Comparison of ENCODE assay signal across 22 cellular contexts in genomic region chr1:25994402-25994801, GRCh38. TPM values are rescaled to one million over a fixed set of nuclear protein-coding genes. Genes with fewer than 3 reads are reported as not detected.
DNase-seq lines count a peak whose midpoint lies in the region; ATAC-seq and TF ChIP-seq lines count a peak whose summit lies in the region.
"Had no signal": no experiment of that assay in that cellular context is flagged by ENCODE, and none has a peak within 500 bp of the region (broad histone marks: within the 10 kb centered on the region; RNA-seq: fewer than 3 reads in every experiment).

No MANE protein-coding gene starts in this region.

- whole genome bisulfite sequencing in thymus: 96% methylated on average over 2 of the region's 2 CpGs

- H3K27ac ChIP-seq in DND-41 (ENCODE audit: low read length): peak overlapping the region; percentile 98
- peak overlapping the region; percentile 89 for H3K27ac ChIP-seq in thymus (ENCODE audit: low read depth)
- H3K27ac ChIP-seq: SJSA1 had no signal

- peaks cover 68% of the 10 kb centered on the region for H3K79me2 ChIP-seq in DND-41 (ENCODE audit: insufficient read depth, low read length)

- H3K27me3 ChIP-seq in DND-41 (ENCODE audit: insufficient read depth, low read length, poor library complexity): no peaks in the 10 kb centered on the region
- H3K27me3 ChIP-seq in thymus (ENCODE audit: control insufficient read depth, insufficient read depth): no peaks in the 10 kb centered on the region
- H3K27me3 ChIP-seq: BLaER1, SJSA1 had no signal

- peaks cover 63% of the 10 kb centered on the region for H3K4me1 Mint-ChIP-seq in activated naive CD8-positive, alpha-beta T cell (ENCODE audit: low read depth)
- H3K4me1 Mint-ChIP-seq in activated naive CD8-positive, alpha-beta T cell treated with anti-CD3 and anti-CD28 coated beads for 36 hours: peaks cover 49% of the 10 kb centered on the region
- H3K4me1 Mint-ChIP-seq in immature natural killer cell: peaks cover 73 to 87% of the 10 kb centered on the region in 2 donors

- H3K4me3 ChIP-seq in DND-41 (ENCODE audit: low read depth in 1 of 2, low read length in 2 of 2): peak overlapping the region in 1 of 2 experiments; percentile 46; a peak in 2 of 4 replicates
- H3K4me3 ChIP-seq in thymus (ENCODE audit: low read length): peak overlapping the region; percentile 24
- H3K4me3 ChIP-seq: BLaER1, SJSA1 had no signal

- peak overlapping the region; percentile 62 for H3K27ac Mint-ChIP-seq in activated naive CD8-positive, alpha-beta T cell
- no peak overlapping the region for H3K27ac Mint-ChIP-seq in activated naive CD8-positive, alpha-beta T cell treated with anti-CD3 and anti-CD28 coated beads for 36 hours
- peak overlapping the region; percentile 21 to 99 (median 89) for H3K27ac Mint-ChIP-seq in immature natural killer cell

- no peaks in the 10 kb centered on the region for H4K20me1 ChIP-seq in DND-41 (ENCODE audit: insufficient read depth, low read length)
- H4K20me1 ChIP-seq: BLaER1 had no signal

- H3K9me3 Mint-ChIP-seq in activated naive CD8-positive, alpha-beta T cell (ENCODE audit: low read depth): no peaks in the 10 kb centered on the region
- no peaks in the 10 kb centered on the region for H3K9me3 Mint-ChIP-seq in activated naive CD8-positive, alpha-beta T cell treated with anti-CD3 and anti-CD28 coated beads for 36 hours
- no peaks in the 10 kb centered on the region for H3K9me3 Mint-ChIP-seq in immature natural killer cell
- H3K9me3 Mint-ChIP-seq: CD8-positive, alpha-beta T cell had no signal

- ATAC-seq in DND-41 (ENCODE audit: insufficient read depth, low read depth): no peak
- ATAC-seq: CD8-positive, alpha-beta T cell had no signal

- DNase-seq in activated naive CD8-positive, alpha-beta T cell treated with anti-CD3 and anti-CD28 coated beads for 36 hours: no peak
- DNase-seq in DND-41 (no peak), immature natural killer cell (no peak), cerebellar cortex (ENCODE audit: low spot score) (no peak), COLO668 (lab: John Stamatoyannopoulos, UW; ENCODE audit: unreplicated experiment) (no peak)
- DNase-seq: CD8-positive, alpha-beta T cell; DMS 273 treated with DMSO at 0.1 percent for 48 hours; DMS79; Kasumi-1; NCI-H1092 treated with DMSO at 0.1 percent for 48 hours; NCI-H1436; NCI-H187 treated with DMSO at 0.1 percent for 48 hours; NCI-H524; NCI-H774; Right ventricle myocardium superior; RPMI8226 had no signal

- peaks cover 2% of the 10 kb centered on the region for H3K36me3 Mint-ChIP-seq in activated naive CD8-positive, alpha-beta T cell
- H3K36me3 Mint-ChIP-seq in activated naive CD8-positive, alpha-beta T cell treated with anti-CD3 and anti-CD28 coated beads for 36 hours: peaks cover 4% of the 10 kb centered on the region
- peaks cover 3 to 7% (median 4%) of the 10 kb centered on the region in 3 donors for H3K36me3 Mint-ChIP-seq in immature natural killer cell

- H3K36me3 ChIP-seq in DND-41 (ENCODE audit: insufficient read depth, low read length) (peaks cover 2% of the 10 kb centered on the region; the same call in 1 of the 2 replicates), thymus (ENCODE audit: control insufficient read depth, insufficient read depth) (peaks cover under 1% of the 10 kb centered on the region)
- H3K36me3 ChIP-seq: BLaER1, SJSA1 had no signal

- H3K4me3 Mint-ChIP-seq in activated naive CD8-positive, alpha-beta T cell: no peak overlapping the region
- H3K4me3 Mint-ChIP-seq in activated naive CD8-positive, alpha-beta T cell treated with anti-CD3 and anti-CD28 coated beads for 36 hours: no peak overlapping the region
- peak overlapping the region in 3 of 5 donors; percentile 14 to 28 (median 22) for H3K4me3 Mint-ChIP-seq in immature natural killer cell
- H3K4me3 Mint-ChIP-seq: CD8-positive, alpha-beta T cell had no signal

- H3K9ac ChIP-seq in DND-41 (ENCODE audit: low read depth, low read length): peak overlapping the region; percentile 68
- H3K9ac ChIP-seq: BLaER1 had no signal

- H3K9me3 ChIP-seq in DND-41 (ENCODE audit: insufficient read depth, low read length, severe bottlenecking): no peaks in the 10 kb centered on the region
- no peaks in the 10 kb centered on the region for H3K9me3 ChIP-seq in thymus (ENCODE audit: control insufficient read depth)
- H3K9me3 ChIP-seq: BLaER1, SJSA1 had no signal

- H2AFZ ChIP-seq in DND-41 (ENCODE audit: low read depth, low read length): no peak overlapping the region

- H3K4me2 ChIP-seq in DND-41 (ENCODE audit: insufficient read depth, low read length): peak overlapping the region; percentile 60

- H3K27me3 Mint-ChIP-seq in activated naive CD8-positive, alpha-beta T cell: no peaks in the 10 kb centered on the region
- H3K27me3 Mint-ChIP-seq in activated naive CD8-positive, alpha-beta T cell treated with anti-CD3 and anti-CD28 coated beads for 36 hours: no peaks in the 10 kb centered on the region
- H3K27me3 Mint-ChIP-seq in immature natural killer cell (ENCODE audit: low read depth in 3 of 3): peaks cover 9 to 22% (median 12%) of the 10 kb centered on the region in 3 donors

- TF ChIP-seq CTCF in DND-41 (IDR thresholded peaks at IDR 0.05; ENCODE audit: borderline replicate concordance, extremely low read depth, low read length, poor library complexity, severe bottlenecking): no peak

- peaks cover 90% of the 10 kb centered on the region for H3K4me1 ChIP-seq in DND-41 (ENCODE audit: insufficient read depth, low read length)
- H3K4me1 ChIP-seq in thymus (ENCODE audit: control insufficient read depth, insufficient read depth, low read length): peaks cover 42% of the 10 kb centered on the region

RNA-seq across cellular contexts. Expression of gene PAFAH2, which starts 3.5 kb away (rescaled TPM):
- 1 to 10 TPM; 8.6 to 8.8 TPM for total RNA-seq in activated naive CD8-positive, alpha-beta T cell treated with anti-CD3 and anti-CD28 coated beads for 36 hours
- 10 to 100 TPM; 35.6 to 65.0 (median 37.9) TPM for polyA plus RNA-seq in immature natural killer cell
- polyA plus RNA-seq in thymus: 28.2 TPM

RNA-seq across cellular contexts. Expression of gene EXTL1, which starts 27.2 kb away (rescaled TPM):
- total RNA-seq in activated naive CD8-positive, alpha-beta T cell treated with anti-CD3 and anti-CD28 coated beads for 36 hours: not detected
- not detected for polyA plus RNA-seq in immature natural killer cell
- 0.14 TPM for polyA plus RNA-seq in thymus
- total RNA-seq: A172 had no signal

RNA-seq across cellular contexts. Expression of gene SLC30A2, which starts 51.5 kb away (rescaled TPM):
- total RNA-seq in activated naive CD8-positive, alpha-beta T cell treated with anti-CD3 and anti-CD28 coated beads for 36 hours: not detected
- not detected for polyA plus RNA-seq in immature natural killer cell
- polyA plus RNA-seq in thymus: 0.41 TPM
- total RNA-seq: A172; CD8-positive, alpha-beta T cell; SJSA1 had no signal
- polyA plus RNA-seq: AG04450 had no signal

Comparison
In these comparisons a context has a peak if more than half of its experiments do, and no peak if none do; other contexts are left out.
1. H3K4me3 Mint-ChIP-seq: peak in immature natural killer cell (3 of 5); none in activated naive CD8-positive, alpha-beta T cell (single experiment) and activated naive CD8-positive, alpha-beta T cell treated with anti-CD3 and anti-CD28 coated beads for 36 hours (single experiment).